ENCODE assay signal across 10 cellular contexts in genomic region chr17:59761385-59762021, GRCh38. TPM values are rescaled to one million over a fixed set of nuclear protein-coding genes. Genes with fewer than 3 reads are reported as not detected.
DNase-seq lines count a peak whose midpoint lies in the region; ATAC-seq and TF ChIP-seq lines count a peak whose summit lies in the region.
"Had no signal": no experiment of that assay in that cellular context is flagged by ENCODE, and none has a peak within 500 bp of the region (broad histone marks: within the 10 kb centered on the region; RNA-seq: fewer than 3 reads in every experiment).

No MANE protein-coding gene starts in this region.

- intact Hi-C loops in naive thymus-derived CD4-positive, alpha-beta T cell (cut with micrococcal nuclease) = loop anchor here in 1 of 2 donors (1.0 kb wide), 2 partner anchors 25 to 65 kb away; no protein-coding TSS in a partner anchor

- H3K27ac ChIP-seq in KMS-11 (peak overlapping the region; percentile 72), Karpas-422 (ENCODE audit: low read length) (no peak overlapping the region), RWPE1 (no peak overlapping the region)
- H3K27ac ChIP-seq in naive thymus-derived CD4-positive, alpha-beta T cell (ENCODE audit: low read depth, low read length) = no peak overlapping the region

- DNase-seq in AG20443 (ENCODE audit: low spot score) = peak; percentile 22
- peak; percentile 90 for DNase-seq in cerebellar cortex (ENCODE audit: low spot score)
- DNase-seq in naive thymus-derived CD4-positive, alpha-beta T cell = no peak
- no peak for DNase-seq in Karpas-422
- DNase-seq in RWPE1 (ENCODE audit: low spot score) = no peak
- DNase-seq: NCI-H2227 treated with DMSO at 0.1 percent for 48 hours had no signal

- CTCF ChIA-PET in naive thymus-derived CD4-positive, alpha-beta T cell (lab: Charles Lee) = no interaction called here
- CTCF ChIA-PET in RWPE1 (lab: Yijun Ruan, JAX) = interaction anchor here (0.6 kb wide), 1 partner anchor 34 kb away, joined by 3 read pairs; no protein-coding TSS in a partner anchor

- peak overlapping the region in 6 of 9 donors; percentile 1 to 94 (median 52) for H3K27ac Mint-ChIP-seq in naive thymus-derived CD4-positive, alpha-beta T cell

- H3K4me3 ChIP-seq in KMS-11 (IDR thresholded peaks at IDR 0.05; ENCODE audit: insufficient read depth, low read depth, low read length) = no peak overlapping the region
- H3K4me3 ChIP-seq in naive thymus-derived CD4-positive, alpha-beta T cell (ENCODE audit: low read length) = no peak overlapping the region
- no peak overlapping the region for H3K4me3 ChIP-seq in Karpas-422 (ENCODE audit: low read length)
- H3K4me3 ChIP-seq: gastroesophageal sphincter had no signal

- TF ChIP-seq CTCF in KMS-11 (conservative IDR thresholded peaks at IDR 0.05; ENCODE audit: low read depth, low read length) (no peak), RWPE1 (conservative IDR thresholded peaks at IDR 0.05; ENCODE audit: low read depth) (no peak)

- H4K20me1 ChIP-seq in KMS-11 (ENCODE audit: insufficient read depth) = no peaks in the 10 kb centered on the region
- no peaks in the 10 kb centered on the region for H4K20me1 ChIP-seq in Karpas-422 (ENCODE audit: insufficient read depth, low read depth, low read length)

- H3K79me2 ChIP-seq in KMS-11 (ENCODE audit: insufficient read depth, low read depth) = no peaks in the 10 kb centered on the region
- H3K79me2 ChIP-seq in Karpas-422 (ENCODE audit: low read length) = peaks cover 39% of the 10 kb centered on the region

- H3K4me3 Mint-ChIP-seq in naive thymus-derived CD4-positive, alpha-beta T cell = peak overlapping the region in 1 of 10 donors; percentile 73

- H3K9me3 ChIP-seq in naive thymus-derived CD4-positive, alpha-beta T cell (ENCODE audit: control insufficient read depth in 2 of 3, low read length in 3 of 3) = no peaks in the 10 kb centered on the region
- no peaks in the 10 kb centered on the region for H3K9me3 ChIP-seq in Karpas-422 (ENCODE audit: low read length)
- H3K9me3 ChIP-seq: gastroesophageal sphincter had no signal

- ATAC-seq in naive thymus-derived CD4-positive, alpha-beta T cell = no peak
- ATAC-seq in GM21515 (IDR thresholded peaks at IDR 0.05; ENCODE audit: unreplicated experiment) (no peak), HG03095 (IDR thresholded peaks at IDR 0.05; ENCODE audit: unreplicated experiment) (no peak)
- ATAC-seq: gastroesophageal sphincter had no signal

- H3K27me3 Mint-ChIP-seq in naive thymus-derived CD4-positive, alpha-beta T cell = no peaks in the 10 kb centered on the region

- peaks cover 6% of the 10 kb centered on the region; the same call in 1 of the 2 replicates for H3K36me3 ChIP-seq in KMS-11 (ENCODE audit: insufficient read depth)
- H3K36me3 ChIP-seq in naive thymus-derived CD4-positive, alpha-beta T cell (ENCODE audit: control insufficient read depth in 2 of 3, insufficient read depth in 3 of 3, low read length in 3 of 3) = peaks cover 0 to 5% (median 0%) of the 10 kb centered on the region in 3 experiments
- H3K36me3 ChIP-seq in Karpas-422 (ENCODE audit: insufficient read depth, low read length) = peaks cover 26% of the 10 kb centered on the region

- H3K4me1 ChIP-seq in KMS-11 (ENCODE audit: low read depth, poor library complexity, severe bottlenecking) = peaks cover 45% of the 10 kb centered on the region
- no peaks in the 10 kb centered on the region for H3K4me1 ChIP-seq in naive thymus-derived CD4-positive, alpha-beta T cell (ENCODE audit: control insufficient read depth in 2 of 2, insufficient read depth in 2 of 2, low read length in 2 of 2)
- H3K4me1 ChIP-seq in Karpas-422 (ENCODE audit: low read length) = peaks cover 21% of the 10 kb centered on the region

- peaks cover 14 to 54% (median 33%) of the 10 kb centered on the region in 5 donors for H3K36me3 Mint-ChIP-seq in naive thymus-derived CD4-positive, alpha-beta T cell

- H3K27me3 ChIP-seq in KMS-11 (ENCODE audit: insufficient read depth, low read depth) (no peaks in the 10 kb centered on the region), Karpas-422 (ENCODE audit: low read length) (no peaks in the 10 kb centered on the region)
- H3K27me3 ChIP-seq in naive thymus-derived CD4-positive, alpha-beta T cell (ENCODE audit: control insufficient read depth in 2 of 2, insufficient read depth in 2 of 2, low read length in 2 of 2) = no peaks in the 10 kb centered on the region
- H3K27me3 ChIP-seq: gastroesophageal sphincter had no signal

- peak overlapping the region; percentile 76 for H3K4me2 ChIP-seq in KMS-11
- no peak overlapping the region for H3K4me2 ChIP-seq in Karpas-422 (ENCODE audit: low read depth, low read length, poor library complexity, severe bottlenecking)

- no peak overlapping the region for H2AFZ ChIP-seq in KMS-11 (ENCODE audit: low read depth)
- no peak overlapping the region for H2AFZ ChIP-seq in Karpas-422 (ENCODE audit: low read length)

- H3K9ac ChIP-seq in KMS-11 = peak overlapping the region; percentile 39
- no peak overlapping the region for H3K9ac ChIP-seq in Karpas-422 (ENCODE audit: low read length)

- peaks cover 0 to 7% (median 4%) of the 10 kb centered on the region in 11 donors for H3K9me3 Mint-ChIP-seq in naive thymus-derived CD4-positive, alpha-beta T cell

- POLR2A ChIA-PET in naive thymus-derived CD4-positive, alpha-beta T cell (lab: Charles Lee) = interaction anchor here (1.2 kb wide), 1 partner anchor 8 kb away, joined by 3 read pairs; no protein-coding TSS in a partner anchor
- POLR2A ChIA-PET in RWPE1 (lab: Yijun Ruan, JAX; ENCODE audit: low non-redundant PET) = interaction anchor here (0.5 to 0.6 kb wide), 2 partner anchors 12 to 105 kb away, joined by 5 to 10 read pairs; no protein-coding TSS in a partner anchor

- no peaks in the 10 kb centered on the region for H3K9me2 ChIP-seq in Karpas-422 (replicated peaks; ENCODE audit: insufficient read depth, low read length)

- peaks cover 5 to 62% (median 14%) of the 10 kb centered on the region in 7 donors for H3K4me1 Mint-ChIP-seq in naive thymus-derived CD4-positive, alpha-beta T cell

RNA-seq across cellular contexts. Expression of gene VMP1, which starts 54.0 kb away (rescaled TPM):
- total RNA-seq in naive thymus-derived CD4-positive, alpha-beta T cell = 100 to 1,000 TPM in 2 of 5 experiments, 10 to 100 TPM in 3; 70.3 to 370 (median 82.5) TPM
- polyA plus RNA-seq in naive thymus-derived CD4-positive, alpha-beta T cell = 10 to 100 TPM; 42.0 to 48.4 TPM
- total RNA-seq in Karpas-422 (2014; rRNA removed; shearing (Covaris generic); ENCODE audit: low replicate concordance) = 34.3 and 69.4 TPM in 2 replicates

RNA-seq across cellular contexts. Expression of gene PTRH2, which starts 54.3 kb away (rescaled TPM):
- 10 to 100 TPM in 3 of 5 experiments, 1 to 10 TPM in 2; 6.1 to 24.1 (median 15.0) TPM for total RNA-seq in naive thymus-derived CD4-positive, alpha-beta T cell
- 10 to 100 TPM; 17.9 to 25.1 TPM for polyA plus RNA-seq in naive thymus-derived CD4-positive, alpha-beta T cell
- total RNA-seq in Karpas-422 (2014; rRNA removed; shearing (Covaris generic); ENCODE audit: low replicate concordance) = 48.0 and 51.6 TPM in 2 replicates

Comparison
In these comparisons a context has a peak if more than half of its experiments do, and no peak if none do; other contexts are left out.
1. DNase-seq: peak in AG20443 (single experiment) and cerebellar cortex (single experiment); none in naive thymus-derived CD4-positive, alpha-beta T cell (0 of 9), Karpas-422 (single experiment) and RWPE1 (single experiment).